ENCODE assay signal across 8 cellular contexts in the genomic region with DNA sequence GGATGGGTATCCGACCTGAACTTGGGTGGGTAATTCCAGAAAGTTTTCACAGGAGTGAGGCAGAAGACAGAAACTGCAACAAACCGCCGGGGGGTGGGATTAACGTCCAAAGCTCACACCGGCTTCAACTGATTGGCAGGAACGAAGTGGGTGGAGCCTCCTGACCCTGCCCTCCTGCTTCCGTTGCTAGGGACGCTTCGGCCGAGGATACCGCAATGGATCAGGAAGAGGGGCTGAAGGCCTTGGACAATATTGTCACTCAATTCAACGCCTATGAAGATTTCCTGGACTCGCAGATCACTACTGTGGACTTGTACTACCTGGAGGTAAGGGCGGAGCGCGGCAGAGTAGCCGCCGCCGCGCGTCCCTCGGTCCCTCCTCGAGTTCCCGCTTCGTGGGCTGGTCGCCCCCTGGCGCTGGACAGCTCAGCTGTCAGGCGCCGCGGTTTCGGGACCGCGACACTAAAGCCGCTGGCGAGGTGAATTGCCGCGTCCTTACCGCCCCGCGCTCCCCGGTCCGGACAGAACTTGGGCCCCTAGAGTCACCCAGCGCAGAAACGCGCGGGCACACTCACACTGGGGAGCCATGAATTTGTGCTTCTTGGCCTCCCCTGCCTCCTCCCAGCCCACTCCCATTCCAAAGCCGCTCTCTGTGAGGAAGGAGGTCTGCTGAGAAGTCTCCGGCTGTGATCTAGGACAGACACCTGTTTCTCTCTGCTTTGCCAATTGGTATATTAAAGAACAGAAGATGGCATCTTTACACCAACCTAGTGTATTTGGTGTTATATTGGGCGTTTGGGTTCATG. TPM values are rescaled to one million over a fixed set of nuclear protein-coding genes. Genes with fewer than 3 reads are reported as not detected.
DNase-seq lines count a peak whose midpoint lies in the region; ATAC-seq lines count a peak whose summit lies in the region.

Gene CFAP299, plus strand, starts transcription at position 177 of the 805 bp plus-strand sequence.

- peak; percentile 99 for ATAC-seq in GM18868 (IDR thresholded peaks at IDR 0.05; ENCODE audit: unreplicated experiment)
- ATAC-seq in HG03103 (IDR thresholded peaks at IDR 0.05; ENCODE audit: low read depth, unreplicated experiment) = peak; percentile 98

- H3K9me3 ChIP-seq in effector memory CD4-positive, alpha-beta T cell (ENCODE audit: control insufficient read depth, low read length) = no peaks in the 10 kb centered on the region

- H3K27ac ChIP-seq in ACC112 (ENCODE audit: low read depth, low read length) = no peak within 1 kb of the TSS
- H3K27ac ChIP-seq in effector memory CD4-positive, alpha-beta T cell (ENCODE audit: insufficient read depth, low read length, poor library complexity, severe bottlenecking) = no peak within 1 kb of the TSS

- H3K4me3 ChIP-seq in ACC112 (ENCODE audit: low read depth, low read length) = peak within 1 kb of the TSS; percentile 94
- peak within 1 kb of the TSS; percentile 47 for H3K4me3 ChIP-seq in effector memory CD4-positive, alpha-beta T cell (ENCODE audit: insufficient read depth, low read depth, low read length, poor library complexity, severe bottlenecking)

- H3K79me2 ChIP-seq in ACC112 (ENCODE audit: control insufficient read depth, insufficient read depth, low read length, unreplicated experiment) = no peaks in the 10 kb centered on the region

- peak within 1 kb of the TSS; percentile 85 for H2AFZ ChIP-seq in ACC112 (ENCODE audit: low read length, unreplicated experiment)

- no peaks in the 10 kb centered on the region for H3K36me3 ChIP-seq in ACC112 (ENCODE audit: insufficient read depth, low read length)
- H3K36me3 ChIP-seq in effector memory CD4-positive, alpha-beta T cell (ENCODE audit: control insufficient read depth, insufficient read depth, low read length) = no peaks in the 10 kb centered on the region

- peak; percentile 55 for DNase-seq in NCI-H2227 treated with DMSO at 0.1 percent for 48 hours (lab: John Stamatoyannopoulos, UW)
- peak; percentile 22 for DNase-seq in activated CD4-positive, alpha-beta T cell treated with anti-CD3 and anti-CD28 coated beads, Interleukin-2, amount 50 U/mL, for 1 hour
- DNase-seq in effector memory CD4-positive, alpha-beta T cell = no peak
- DNase-seq in lung microvascular endothelial cell (ENCODE audit: low read depth in 2 of 2) = peak; percentile 82
- DNase-seq in stimulated activated CD8-positive, alpha-beta memory T cell treated with anti-CD3 and anti-CD28 coated beads, Interleukin-12 subunit alpha, Interleukin-12 subunit beta, amount 100 ng/mL, for 1 hour (ENCODE audit: low read depth) = peak; percentile 13

- H3K4me1 ChIP-seq in ACC112 (ENCODE audit: control insufficient read depth, insufficient read depth, low read length, unreplicated experiment) = peaks cover 3% of the 10 kb centered on the region
- peaks cover 7% of the 10 kb centered on the region for H3K4me1 ChIP-seq in effector memory CD4-positive, alpha-beta T cell (ENCODE audit: control insufficient read depth, insufficient read depth, low read length, poor library complexity, severe bottlenecking)

- no peaks in the 10 kb centered on the region for H3K27me3 ChIP-seq in ACC112 (ENCODE audit: insufficient read depth, low read length)
- peaks cover 13% of the 10 kb centered on the region for H3K27me3 ChIP-seq in effector memory CD4-positive, alpha-beta T cell (replicated peaks; ENCODE audit: control insufficient read depth, insufficient read depth, low read length, poor library complexity, severe bottlenecking)

RNA-seq across cellular contexts. Expression of gene CFAP299, which starts in this region (rescaled TPM):
- not detected in 2 replicates for total RNA-seq in lung microvascular endothelial cell

Comparison
In these comparisons a context has a peak if more than half of its experiments do, and no peak if none do; other contexts are left out.
1. Peak in DNase-seq in lung microvascular endothelial cell; RNA of the gene not detected or under 1 TPM.
2. DNase-seq: peak in NCI-H2227 treated with DMSO at 0.1 percent for 48 hours (single experiment), activated CD4-positive, alpha-beta T cell treated with anti-CD3 and anti-CD28 coated beads, Interleukin-2, amount 50 U/mL, for 1 hour (single experiment) and stimulated activated CD8-positive, alpha-beta memory T cell treated with anti-CD3 and anti-CD28 coated beads, Interleukin-12 subunit alpha, Interleukin-12 subunit beta, amount 100 ng/mL, for 1 hour (single experiment); none in effector memory CD4-positive, alpha-beta T cell (0 of 3).